Comparison of ENCODE assay signal across 11 cellular contexts in genomic region chr4:37923089-37923488, GRCh38. TPM values are rescaled to one million over a fixed set of nuclear protein-coding genes. Genes with fewer than 3 reads are reported as not detected.
"Had no signal": no experiment of that assay in that cellular context is flagged by ENCODE, and none has a peak within 500 bp of the region (broad histone marks: within the 10 kb centered on the region; RNA-seq: fewer than 3 reads in every experiment).

No MANE protein-coding gene starts in this region.

RNA-seq across cellular contexts. Expression of gene PTTG2, which starts 37.1 kb away (rescaled TPM):
- total RNA-seq: hepatocyte, kidney epithelial cell, left lobe of liver, lower leg skin, lung microvascular endothelial cell, mammary epithelial cell, mesenteric fat pad, mesothelial cell of epicardium, myocyte had no signal
- polyA plus RNA-seq: hepatocyte, immature natural killer cell, keratinocyte, mammary epithelial cell had no signal
